Comparison of ENCODE assay signal across 10 cellular contexts in genomic region chr7:86978804-86979506, GRCh38.
DNase-seq lines count a peak whose midpoint lies in the region; ATAC-seq, FAIRE-seq and TF ChIP-seq lines count a peak whose summit lies in the region.
"Had no signal": no experiment of that assay in that cellular context is flagged by ENCODE, and none has a peak within 500 bp of the region (broad histone marks: within the 10 kb centered on the region; RNA-seq: fewer than 3 reads in every experiment).

No MANE protein-coding gene starts in this region.

- BruUV-seq in MCF 10A (replicated peaks; lab: Mats Ljungman, UMichigan), result no TSS peak

- no peak overlapping the region for H3K4me2 ChIP-seq in Karpas-422 (ENCODE audit: low read depth, low read length, poor library complexity, severe bottlenecking)

- no peak for TF ChIP-seq CTCF in MCF 10A (IDR thresholded peaks at IDR 0.05; ENCODE audit: unreplicated experiment)
- TF ChIP-seq CTCF in right atrium auricular region (IDR thresholded peaks at IDR 0.05), result no peak

- intact Hi-C loops in activated naive CD4-positive, alpha-beta T cell treated with anti-CD3 and anti-CD28 coated beads for 36 hours (cut with micrococcal nuclease), result loop anchor here (1.0 to 10.0 kb wide), 8 partner anchors 16 to 616 kb away; partner anchors contain the start of genes CROT and DMTF1
- intact Hi-C loops in MCF 10A (cut with micrococcal nuclease), result no loop called here

- no peak overlapping the region for H2AFZ ChIP-seq in Karpas-422 (ENCODE audit: low read length)

- POLR2A ChIA-PET in MCF 10A (lab: Yijun Ruan, JAX), result no interaction called here

- no peaks in the 10 kb centered on the region for H3K36me3 ChIP-seq in small intestine (ENCODE audit: control insufficient read depth in 2 of 2, insufficient read depth in 2 of 2, low read length in 2 of 2)
- H3K36me3 ChIP-seq in Karpas-422 (ENCODE audit: insufficient read depth, low read length), result no peaks in the 10 kb centered on the region
- no peaks in the 10 kb centered on the region for H3K36me3 ChIP-seq in right atrium auricular region

- peaks cover 33% of the 10 kb centered on the region for H3K4me1 Mint-ChIP-seq in activated naive CD4-positive, alpha-beta T cell treated with anti-CD3 and anti-CD28 coated beads for 36 hours (ENCODE audit: low read depth)
- H3K4me1 Mint-ChIP-seq in IgD-negative memory B cell (peaks cover 3 to 16% (median 7%) of the 10 kb centered on the region in 3 donors), MCF 10A (ENCODE audit: insufficient read depth, unreplicated experiment) (no peaks in the 10 kb centered on the region)

- H3K9me3 ChIP-seq in small intestine (ENCODE audit: control insufficient read depth, low read depth) (no peaks in the 10 kb centered on the region), Karpas-422 (ENCODE audit: low read length) (no peaks in the 10 kb centered on the region), right atrium auricular region (peaks cover 0 to 3% of the 10 kb centered on the region in 2 donors)

- H3K36me3 Mint-ChIP-seq in activated naive CD4-positive, alpha-beta T cell treated with anti-CD3 and anti-CD28 coated beads for 36 hours (ENCODE audit: low read depth), result no peaks in the 10 kb centered on the region
- no peaks in the 10 kb centered on the region for H3K36me3 Mint-ChIP-seq in IgD-negative memory B cell
- no peaks in the 10 kb centered on the region for H3K36me3 Mint-ChIP-seq in MCF 10A (ENCODE audit: insufficient read depth, unreplicated experiment)

- H4K20me1 ChIP-seq in Karpas-422 (ENCODE audit: insufficient read depth, low read depth, low read length), result peaks cover 33% of the 10 kb centered on the region; the same call in 1 of the 2 replicates

- WGBS in small intestine, 3 donors, result 10 to 38% (median 20%) methylated on average over 3 of the region's 3 CpGs

- DNase-seq in activated naive CD4-positive, alpha-beta T cell treated with anti-CD3 and anti-CD28 coated beads for 36 hours, result peak; percentile 13
- no peak for DNase-seq in activated naive CD4-positive, alpha-beta T cell treated with Interleukin-2 at 50 U/mL for 16 hours
- DNase-seq in small intestine (peak; percentile 25), MCF 10A (ENCODE audit: unreplicated experiment) (no peak), Karpas-422 (no peak), right atrium auricular region (ENCODE audit: low spot score) (no peak)
- DNase-seq: amygdala had no signal

- ATAC-seq in HG02588 (IDR thresholded peaks at IDR 0.05; ENCODE audit: unreplicated experiment), result peak; percentile 74

- H3K4me1 ChIP-seq in small intestine (ENCODE audit: control insufficient read depth in 2 of 2, insufficient read depth in 1 of 2, low read depth in 1 of 2, low read length in 1 of 2), result no peaks in the 10 kb centered on the region
- peaks cover 17% of the 10 kb centered on the region for H3K4me1 ChIP-seq in Karpas-422 (ENCODE audit: low read length)
- H3K4me1 ChIP-seq in right atrium auricular region, result peaks cover 0 to 7% of the 10 kb centered on the region in 2 donors

- H3K79me2 ChIP-seq in Karpas-422 (ENCODE audit: low read length), result no peaks in the 10 kb centered on the region

- H3K27ac Mint-ChIP-seq in activated naive CD4-positive, alpha-beta T cell treated with anti-CD3 and anti-CD28 coated beads for 36 hours, result peak overlapping the region; percentile 19
- H3K27ac Mint-ChIP-seq in IgD-negative memory B cell, result peak overlapping the region in 2 of 3 donors; percentile 6 to 54
- no peak overlapping the region for H3K27ac Mint-ChIP-seq in MCF 10A (ENCODE audit: low read depth, unreplicated experiment)
- H3K27ac Mint-ChIP-seq: B cell had no signal

- FAIRE-seq in small intestine (lab: Jason Lieb, UNC), result no peak

- H3K27me3 Mint-ChIP-seq in activated naive CD4-positive, alpha-beta T cell treated with anti-CD3 and anti-CD28 coated beads for 36 hours (ENCODE audit: low read depth), result no peaks in the 10 kb centered on the region
- H3K27me3 Mint-ChIP-seq in IgD-negative memory B cell (peaks cover 2% of the 10 kb centered on the region), MCF 10A (ENCODE audit: insufficient read depth, unreplicated experiment) (peaks cover 23% of the 10 kb centered on the region)

- H3K4me3 Mint-ChIP-seq in activated naive CD4-positive, alpha-beta T cell treated with anti-CD3 and anti-CD28 coated beads for 36 hours, result no peak overlapping the region
- no peak overlapping the region for H3K4me3 Mint-ChIP-seq in IgD-negative memory B cell
- no peak overlapping the region for H3K4me3 Mint-ChIP-seq in MCF 10A (ENCODE audit: unreplicated experiment)
- H3K4me3 Mint-ChIP-seq: B cell had no signal

- no peak overlapping the region for H3K9ac ChIP-seq in Karpas-422 (ENCODE audit: low read length)

- no peaks in the 10 kb centered on the region for H3K9me2 ChIP-seq in Karpas-422 (replicated peaks; ENCODE audit: insufficient read depth, low read length)

- H3K4me3 ChIP-seq in small intestine (ENCODE audit: low read depth in 1 of 2, low read length in 2 of 2) (no peak overlapping the region), Karpas-422 (ENCODE audit: low read length) (no peak overlapping the region), right atrium auricular region (no peak overlapping the region)

- H3K27ac ChIP-seq in small intestine (ENCODE audit: low read depth in 1 of 2, low read length in 1 of 2), result no peak overlapping the region
- no peak overlapping the region for H3K27ac ChIP-seq in Karpas-422 (ENCODE audit: low read length)
- H3K27ac ChIP-seq in right atrium auricular region, result no peak overlapping the region

- no peaks in the 10 kb centered on the region for H3K27me3 ChIP-seq in small intestine (ENCODE audit: control insufficient read depth in 2 of 2, insufficient read depth in 2 of 2, low read length in 2 of 2)
- H3K27me3 ChIP-seq in Karpas-422 (ENCODE audit: low read length), result no peaks in the 10 kb centered on the region
- no peaks in the 10 kb centered on the region for H3K27me3 ChIP-seq in right atrium auricular region

- H3K9me3 Mint-ChIP-seq in activated naive CD4-positive, alpha-beta T cell treated with anti-CD3 and anti-CD28 coated beads for 36 hours, result peaks cover 4% of the 10 kb centered on the region
- peaks cover 3 to 7% (median 3%) of the 10 kb centered on the region in 3 donors for H3K9me3 Mint-ChIP-seq in IgD-negative memory B cell
- peaks cover 7% of the 10 kb centered on the region for H3K9me3 Mint-ChIP-seq in MCF 10A (ENCODE audit: unreplicated experiment)

- CTCF ChIA-PET in activated naive CD4-positive, alpha-beta T cell treated with anti-CD3 and anti-CD28 coated beads for 36 hours (lab: Charles Lee), result interaction anchor here (1.1 to 1.3 kb wide), 2 partner anchors 14 to 16 kb away, joined by 3 to 4 read pairs; no protein-coding TSS in a partner anchor
- CTCF ChIA-PET in MCF 10A (lab: Yijun Ruan, JAX), result interaction anchor here (0.7 to 1.3 kb wide), 2 partner anchors 13 to 26 kb away, joined by 3 read pairs; no protein-coding TSS in a partner anchor

Comparison
In these comparisons a context has a peak if more than half of its experiments do, and no peak if none do; other contexts are left out.
1. DNase-seq: peak in activated naive CD4-positive, alpha-beta T cell treated with anti-CD3 and anti-CD28 coated beads for 36 hours (single experiment) and small intestine (single experiment); none in activated naive CD4-positive, alpha-beta T cell treated with Interleukin-2 at 50 U/mL for 16 hours (single experiment), MCF 10A (single experiment), Karpas-422 (single experiment) and right atrium auricular region (single experiment).